8 cellular contexts compared by ENCODE assay signal in the genomic region with DNA sequence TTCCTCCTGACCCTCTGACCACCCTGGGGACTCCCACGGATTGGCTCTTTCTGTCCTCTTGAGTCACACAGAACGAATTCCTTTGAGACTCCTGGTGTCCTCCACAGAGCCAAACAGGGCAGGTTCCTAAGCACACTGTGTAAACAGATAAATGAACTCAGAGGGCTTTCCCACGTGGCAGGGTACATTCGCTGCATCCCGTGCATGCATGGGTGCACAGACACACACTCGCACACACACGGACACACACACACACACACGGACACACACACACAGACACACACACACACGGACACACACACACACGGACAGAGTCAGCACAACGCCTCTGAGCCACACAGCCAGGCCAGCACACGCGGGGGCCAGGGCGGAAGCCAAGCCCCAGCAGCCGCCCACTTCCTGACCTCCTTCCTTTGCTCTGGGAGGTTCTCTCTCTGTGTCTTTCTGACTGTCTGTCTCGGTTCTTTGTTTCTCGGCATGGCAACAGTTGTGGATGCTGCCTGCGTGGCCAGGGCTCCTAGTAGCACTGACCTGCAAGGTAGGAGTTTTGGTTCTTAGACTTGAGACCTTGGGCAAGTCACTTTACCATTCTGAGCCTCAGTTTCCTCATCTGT. TPM values are rescaled to one million over a fixed set of nuclear protein-coding genes. Genes with fewer than 3 reads are reported as not detected.
DNase-seq lines count a peak whose midpoint lies in the region; ATAC-seq, FAIRE-seq and TF ChIP-seq lines count a peak whose summit lies in the region.

No MANE protein-coding gene starts in this region.

- no peaks in the 10 kb centered on the region for H3K9me3 Mint-ChIP-seq in activated T-helper 1 cell treated with anti-CD3 and anti-CD28 coated beads, Interleukin-12 subunit alpha, Interleukin-12 subunit beta, Interleukin-2, Interleukin-4 antibody, amounts not matched to agents 30 ng/mL and 10 ng/mL and 1 ng/mL, durations not matched to agents 14 hours and 24 hours and 36 hours

- WGBS in small intestine, 3 donors, result 35 to 39% (median 35%) methylated on average over 16 to 18 of the region's 18 CpGs

- H3K4me1 ChIP-seq in left ventricle myocardium inferior, result peaks cover 43% of the 10 kb centered on the region
- no peaks in the 10 kb centered on the region for H3K4me1 ChIP-seq in small intestine (ENCODE audit: control insufficient read depth in 2 of 2, insufficient read depth in 1 of 2, low read depth in 1 of 2, low read length in 1 of 2)

- H3K36me3 Mint-ChIP-seq in activated T-helper 1 cell treated with anti-CD3 and anti-CD28 coated beads, Interleukin-12 subunit alpha, Interleukin-12 subunit beta, Interleukin-2, Interleukin-4 antibody, amounts not matched to agents 30 ng/mL and 10 ng/mL and 1 ng/mL, durations not matched to agents 14 hours and 24 hours and 36 hours (ENCODE audit: low read depth), result peaks cover 28% of the 10 kb centered on the region

- no peak for FAIRE-seq in small intestine (lab: Jason Lieb, UNC)

- peak; percentile 68 for DNase-seq in NOMO-1 treated with DMSO at 0.1 percent for 48 hours (lab: John Stamatoyannopoulos, UW; ENCODE audit: unreplicated experiment)
- peak; percentile 72 for DNase-seq in activated T-helper 1 cell treated with anti-CD3 and anti-CD28 coated beads, Interleukin-12 subunit alpha, Interleukin-12 subunit beta, Interleukin-2, Interleukin-4 antibody, amounts not matched to agents 30 ng/mL and 10 ng/mL and 1 ng/mL, durations not matched to agents 14 hours and 24 hours and 36 hours (ENCODE audit: low spot score)
- DNase-seq in left ventricle myocardium inferior, result peak; percentile 61
- peak; percentile 55 for DNase-seq in small intestine
- no peak for DNase-seq in NCI-H2196 treated with DMSO at 0.1 percent for 48 hours (lab: John Stamatoyannopoulos, UW; ENCODE audit: unreplicated experiment)
- no peak for DNase-seq in NCI-H1105 (lab: John Stamatoyannopoulos, UW)

- H3K27me3 Mint-ChIP-seq in activated T-helper 1 cell treated with anti-CD3 and anti-CD28 coated beads, Interleukin-12 subunit alpha, Interleukin-12 subunit beta, Interleukin-2, Interleukin-4 antibody, amounts not matched to agents 30 ng/mL and 10 ng/mL and 1 ng/mL, durations not matched to agents 14 hours and 24 hours and 36 hours (ENCODE audit: insufficient read depth), result no peaks in the 10 kb centered on the region

- peak overlapping the region; percentile 94 for H3K4me3 Mint-ChIP-seq in activated T-helper 1 cell treated with anti-CD3 and anti-CD28 coated beads, Interleukin-12 subunit alpha, Interleukin-12 subunit beta, Interleukin-2, Interleukin-4 antibody, amounts not matched to agents 30 ng/mL and 10 ng/mL and 1 ng/mL, durations not matched to agents 14 hours and 24 hours and 36 hours

- H3K27me3 ChIP-seq in left ventricle myocardium inferior (ENCODE audit: low read depth) (no peaks in the 10 kb centered on the region), small intestine (ENCODE audit: control insufficient read depth in 2 of 2, insufficient read depth in 2 of 2, low read length in 2 of 2) (no peaks in the 10 kb centered on the region)

- ATAC-seq in GM18517 (IDR thresholded peaks at IDR 0.05; ENCODE audit: unreplicated experiment), result peak; percentile 61
- peak; percentile 51 for ATAC-seq in HG02840 (IDR thresholded peaks at IDR 0.05; ENCODE audit: low FRiP score, unreplicated experiment)

- H3K36me3 ChIP-seq in left ventricle myocardium inferior (no peaks in the 10 kb centered on the region), small intestine (ENCODE audit: control insufficient read depth in 2 of 2, insufficient read depth in 2 of 2, low read length in 2 of 2) (no peaks in the 10 kb centered on the region)

- intact Hi-C loops in activated T-helper 1 cell treated with anti-CD3 and anti-CD28 coated beads, Interleukin-12 subunit alpha, Interleukin-12 subunit beta, Interleukin-2, Interleukin-4 antibody, amounts not matched to agents 30 ng/mL and 10 ng/mL and 1 ng/mL, durations not matched to agents 14 hours and 24 hours and 36 hours (cut with micrococcal nuclease), result loop anchor here (1.0 to 10.0 kb wide), 8 partner anchors 8 to 1073 kb away; a partner anchor contains a TSS
- intact Hi-C loops in left ventricle myocardium inferior (cut with micrococcal nuclease), result no loop called here

- H3K27ac Mint-ChIP-seq in activated T-helper 1 cell treated with anti-CD3 and anti-CD28 coated beads, Interleukin-12 subunit alpha, Interleukin-12 subunit beta, Interleukin-2, Interleukin-4 antibody, amounts not matched to agents 30 ng/mL and 10 ng/mL and 1 ng/mL, durations not matched to agents 14 hours and 24 hours and 36 hours, result peak overlapping the region; percentile 98

- H3K27ac ChIP-seq in left ventricle myocardium inferior (replicated peaks) (peak overlapping the region; percentile 87), small intestine (ENCODE audit: low read depth in 1 of 2, low read length in 1 of 2) (peak overlapping the region; percentile 4 to 90)

- peak overlapping the region; percentile 71 for H3K4me3 ChIP-seq in left ventricle myocardium inferior
- peak overlapping the region; percentile 49 to 57 for H3K4me3 ChIP-seq in small intestine (ENCODE audit: low read depth in 1 of 2, low read length in 2 of 2)

- H3K9me3 ChIP-seq in left ventricle myocardium inferior (replicated peaks), result no peaks in the 10 kb centered on the region
- no peaks in the 10 kb centered on the region for H3K9me3 ChIP-seq in small intestine (ENCODE audit: control insufficient read depth, low read depth)

- H3K4me1 Mint-ChIP-seq in activated T-helper 1 cell treated with anti-CD3 and anti-CD28 coated beads, Interleukin-12 subunit alpha, Interleukin-12 subunit beta, Interleukin-2, Interleukin-4 antibody, amounts not matched to agents 30 ng/mL and 10 ng/mL and 1 ng/mL, durations not matched to agents 14 hours and 24 hours and 36 hours (ENCODE audit: low read depth), result peaks cover 62% of the 10 kb centered on the region

- no peak for TF ChIP-seq CTCF in left ventricle myocardium inferior (IDR thresholded peaks at IDR 0.05; ENCODE audit: borderline replicate concordance)

RNA-seq across cellular contexts. Expression of a gene that starts 0.7 kb away (rescaled TPM):
- 28.0 and 30.0 TPM in 2 replicates for total RNA-seq in activated T-helper 1 cell treated with anti-CD3 and anti-CD28 coated beads, Interleukin-12 subunit alpha, Interleukin-12 subunit beta, Interleukin-2, Interleukin-4 antibody, amounts not matched to agents 30 ng/mL and 10 ng/mL and 1 ng/mL, durations not matched to agents 14 hours and 24 hours and 36 hours
- total RNA-seq in left ventricle myocardium inferior, result 7.6 TPM
- polyA plus RNA-seq in small intestine, result 1 to 10 TPM; 5.1 to 9.4 (median 8.3) TPM

Comparison
In these comparisons a context has a peak if more than half of its experiments do, and no peak if none do; other contexts are left out.
1. DNase-seq: peak in NOMO-1 treated with DMSO at 0.1 percent for 48 hours (single experiment), activated T-helper 1 cell treated with anti-CD3 and anti-CD28 coated beads, Interleukin-12 subunit alpha, Interleukin-12 subunit beta, Interleukin-2, Interleukin-4 antibody, amounts not matched to agents 30 ng/mL and 10 ng/mL and 1 ng/mL, durations not matched to agents 14 hours and 24 hours and 36 hours (single experiment), left ventricle myocardium inferior (single experiment) and small intestine (single experiment); none in NCI-H2196 treated with DMSO at 0.1 percent for 48 hours (single experiment) and NCI-H1105 (single experiment).